10 cellular contexts compared by ENCODE assay signal in the genomic region with DNA sequence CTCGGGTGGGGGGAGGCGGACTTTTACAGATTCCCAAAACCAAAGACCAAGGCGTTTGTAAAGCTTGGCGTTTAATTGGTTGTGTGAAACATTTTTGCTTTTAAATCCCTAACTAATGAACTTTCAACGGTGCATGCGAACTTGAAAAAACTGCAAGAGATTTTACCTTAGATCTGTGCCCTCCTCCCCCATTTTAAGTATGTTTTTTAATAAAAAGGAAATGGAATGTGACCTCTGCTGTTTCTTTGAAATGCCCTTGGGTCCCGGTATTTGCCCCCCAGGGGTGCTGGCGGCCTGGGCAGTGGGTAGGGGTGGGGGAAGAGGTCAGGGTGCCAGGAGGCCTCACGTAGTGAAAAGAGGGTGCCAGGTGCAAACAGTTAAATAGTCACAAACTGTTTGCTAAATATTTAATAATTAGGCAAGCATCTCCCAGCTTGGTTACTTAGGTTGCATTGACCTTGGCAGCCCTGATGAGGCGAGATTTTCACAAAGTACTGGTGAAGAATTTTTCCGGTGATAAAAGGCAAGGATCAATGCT.
DNase-seq lines count a peak whose midpoint lies in the region; ATAC-seq and TF ChIP-seq lines count a peak whose summit lies in the region.
"Had no signal": no experiment of that assay in that cellular context is flagged by ENCODE, and none has a peak within 500 bp of the region (broad histone marks: within the 10 kb centered on the region; RNA-seq: fewer than 3 reads in every experiment).

No MANE protein-coding gene starts in this region.

- H3K9me3 ChIP-seq in HUES48 (ENCODE audit: control insufficient read depth, insufficient read depth, low read length) (no peaks in the 10 kb centered on the region), neural cell (ENCODE audit: low read length) (no peaks in the 10 kb centered on the region)

- H3K27ac ChIP-seq in 22Rv1: peak overlapping the region; percentile 69
- H3K27ac ChIP-seq in HUES48 (ENCODE audit: low read depth, low read length): no peak overlapping the region
- H3K27ac ChIP-seq in neural cell (ENCODE audit: low read length): no peak overlapping the region

- no peak overlapping the region for H2AFZ ChIP-seq in neural cell (ENCODE audit: low read depth, low read length)

- H3K9me3 Mint-ChIP-seq in effector memory CD8-positive, alpha-beta T cell: no peaks in the 10 kb centered on the region
- H3K9me3 Mint-ChIP-seq: activated CD4-positive, alpha-beta memory T cell treated with anti-CD3 and anti-CD28 coated beads, Interleukin-2, amount 10 ng/mL, durations not matched to agents 7 days and 5 days had no signal

- H3K27me3 ChIP-seq in HUES48 (ENCODE audit: control insufficient read depth, insufficient read depth, low read length) (peaks cover 29% of the 10 kb centered on the region), neural cell (ENCODE audit: insufficient read depth, low read depth, low read length) (peaks cover 25% of the 10 kb centered on the region)

- H3K36me3 ChIP-seq in HUES48 (ENCODE audit: control insufficient read depth, insufficient read depth, low read length) (no peaks in the 10 kb centered on the region), neural cell (ENCODE audit: insufficient read depth, low read length) (no peaks in the 10 kb centered on the region)

- TF ChIP-seq CTCF in 22Rv1 (IDR thresholded peaks at IDR 0.05) (no peak), neural cell (IDR thresholded peaks at IDR 0.05; ENCODE audit: poor library complexity, severe bottlenecking) (no peak)

- no peaks in the 10 kb centered on the region for H3K9me2 ChIP-seq in neural cell (ENCODE audit: insufficient read depth, low read length)

- no peak for ATAC-seq in effector memory CD8-positive, alpha-beta T cell (replicated peaks)
- ATAC-seq in HG03095 (IDR thresholded peaks at IDR 0.05; ENCODE audit: unreplicated experiment) (no peak), GM21447 (IDR thresholded peaks at IDR 0.05; ENCODE audit: unreplicated experiment) (no peak)

- TF ChIP-seq EP300 in neural cell (conservative IDR thresholded peaks at IDR 0.05; ENCODE audit: poor library complexity, severe bottlenecking): no peak

- peak overlapping the region; percentile 74 for H3K4me3 ChIP-seq in HUES48 (ENCODE audit: low read depth, low read length)
- H3K4me3 ChIP-seq in neural cell (ENCODE audit: low read length): peak overlapping the region; percentile 78

- H3F3A ChIP-seq in neural cell (ENCODE audit: insufficient read depth, low read length, poor library complexity, severe bottlenecking): no peaks in the 10 kb centered on the region

- no peaks in the 10 kb centered on the region for H3K79me2 ChIP-seq in neural cell (replicated peaks; ENCODE audit: insufficient read depth, low read length)

- TF ChIP-seq RAD21 in neural cell (conservative IDR thresholded peaks at IDR 0.05): no peak

- H4K20me1 ChIP-seq in neural cell (ENCODE audit: insufficient read depth): no peaks in the 10 kb centered on the region

- peaks cover 69 to 79% of the 10 kb centered on the region in 2 donors for H3K27me3 Mint-ChIP-seq in effector memory CD8-positive, alpha-beta T cell

- peak overlapping the region; percentile 53 for H3K4me2 ChIP-seq in neural cell (ENCODE audit: low read length)

- H3K4me3 Mint-ChIP-seq in effector memory CD8-positive, alpha-beta T cell: peak overlapping the region; percentile 35 to 44

- H3K9ac ChIP-seq in HUES48 (ENCODE audit: low read depth, low read length) (no peak overlapping the region; the same call in 1 of the 2 replicates), neural cell (ENCODE audit: low read length) (no peak overlapping the region)

- no peaks in the 10 kb centered on the region for H3K4me1 Mint-ChIP-seq in effector memory CD8-positive, alpha-beta T cell (ENCODE audit: low read depth in 2 of 2)

- H3K27ac Mint-ChIP-seq in effector memory CD8-positive, alpha-beta T cell: no peak overlapping the region
- H3K27ac Mint-ChIP-seq: activated CD4-positive, alpha-beta memory T cell treated with anti-CD3 and anti-CD28 coated beads, Interleukin-2, amount 10 ng/mL, durations not matched to agents 7 days and 5 days had no signal

- no peak for DNase-seq in effector memory CD8-positive, alpha-beta T cell
- DNase-seq in hepatic stellate cell (ENCODE audit: low spot score) (no peak), OCI-M1 (lab: John Stamatoyannopoulos, UW) (no peak)
- DNase-seq: DMS153 had no signal

- no peaks in the 10 kb centered on the region for H3K36me3 Mint-ChIP-seq in effector memory CD8-positive, alpha-beta T cell (ENCODE audit: insufficient read depth)

- peaks cover 16% of the 10 kb centered on the region; the same call in 1 of the 2 replicates for H3K4me1 ChIP-seq in HUES48 (ENCODE audit: control insufficient read depth, insufficient read depth, low read length)

TF ChIP-seq in neural cell, 6 proteins besides CTCF, POLR2A, EP300 and RAD21:
- TF ChIP-seq MXI1 (conservative IDR thresholded peaks at IDR 0.05; ENCODE audit: poor library complexity, severe bottlenecking) (no peak), REST (IDR thresholded peaks at IDR 0.05; ENCODE audit: borderline replicate concordance) (no peak), TAF1 (IDR thresholded peaks at IDR 0.05; ENCODE audit: low read depth) (no peak), POLR2AphosphoS5 (IDR thresholded peaks at IDR 0.05) (no peak), SMC3 (conservative IDR thresholded peaks at IDR 0.05; ENCODE audit: poor library complexity) (no peak)
